ENCODE assay signal across 20 cellular contexts in genomic region chr4:59120287-59120814, GRCh38.
A peak's percentile ranks its signal among the peaks of the same experiment; 100 is the strongest.
DNase-seq lines count a peak whose midpoint lies in the region; FAIRE-seq and TF ChIP-seq lines count a peak whose summit lies in the region.
"Had no signal": no experiment of that assay in that cellular context is flagged by ENCODE, and none has a peak within 500 bp of the region (broad histone marks: within the 10 kb centered on the region; RNA-seq: fewer than 3 reads in every experiment).

No MANE protein-coding gene starts in this region.

- H3K27me3 ChIP-seq in breast epithelium, result no peaks in the 10 kb centered on the region
- H3K27me3 ChIP-seq in neuronal stem cell (ENCODE audit: control insufficient read depth in 3 of 3, insufficient read depth in 3 of 3, low read depth in 1 of 3, low read length in 3 of 3), result no peaks in the 10 kb centered on the region
- H3K27me3 ChIP-seq: BLaER1 treated with 17β-estradiol and CSF1 and Interleukin-3, amounts not matched to agents 10 nM and 100 nM had no signal

- no peak overlapping the region for H3K18ac ChIP-seq in neuronal stem cell (ENCODE audit: low read length)

- POLR2A ChIA-PET in MCF 10A (lab: Yijun Ruan, JAX), result no interaction called here

- no peak overlapping the region for H3K9ac ChIP-seq in neuronal stem cell (ENCODE audit: low read depth, low read length, poor library complexity)
- H3K9ac ChIP-seq: BLaER1 treated with 17β-estradiol and CSF1 and Interleukin-3, amounts not matched to agents 10 nM and 100 nM; KMS-11 had no signal

- no peak overlapping the region for H3K4me3 ChIP-seq in breast epithelium
- H3K4me3 ChIP-seq in neuronal stem cell (ENCODE audit: low read length in 2 of 2), result no peak overlapping the region
- H3K4me3 ChIP-seq: BLaER1 treated with 17β-estradiol and CSF1 and Interleukin-3, amounts not matched to agents 10 nM and 100 nM; HAP-1 had no signal

- TF ChIP-seq POLR2A in breast epithelium (IDR thresholded peaks at IDR 0.05) (no peak), H54 (IDR thresholded peaks at IDR 0.05; ENCODE audit: low read depth, low read length) (no peak)

- intact Hi-C loops in MCF 10A (cut with micrococcal nuclease), result no loop called here
- intact Hi-C loops in breast epithelium (cut with DNase I; ENCODE audit: low total_unique reads), result no loop called here

- H4K8ac ChIP-seq in neuronal stem cell (ENCODE audit: low read depth, low read length), result no peak overlapping the region

- H3K9me3 Mint-ChIP-seq in MCF 10A (ENCODE audit: unreplicated experiment), result no peaks in the 10 kb centered on the region

- no TSS peak for BruUV-seq in MCF 10A (replicated peaks; lab: Mats Ljungman, UMichigan)

- H3K4me2 ChIP-seq in neuronal stem cell (ENCODE audit: insufficient read depth, low read length, poor library complexity, severe bottlenecking), result no peak overlapping the region
- H3K4me2 ChIP-seq: BLaER1 treated with 17β-estradiol and CSF1 and Interleukin-3, amounts not matched to agents 10 nM and 100 nM; KMS-11 had no signal

- peaks cover 5% of the 10 kb centered on the region for H3K4me1 Mint-ChIP-seq in MCF 10A (ENCODE audit: insufficient read depth, unreplicated experiment)
- H3K4me1 Mint-ChIP-seq: B cell; CD4-positive, CD25-positive, alpha-beta regulatory T cell; CD8-positive, alpha-beta memory T cell had no signal

- no peaks in the 10 kb centered on the region for H3K36me3 Mint-ChIP-seq in MCF 10A (ENCODE audit: insufficient read depth, unreplicated experiment)
- H3K36me3 Mint-ChIP-seq: CD4-positive, CD25-positive, alpha-beta regulatory T cell; CD8-positive, alpha-beta memory T cell had no signal

- no peak overlapping the region for H3K14ac ChIP-seq in neuronal stem cell (ENCODE audit: low read length)

- H2BK12ac ChIP-seq in neuronal stem cell (ENCODE audit: low read length), result no peak overlapping the region

- H2BK15ac ChIP-seq in neuronal stem cell (ENCODE audit: low read length), result no peak overlapping the region

- TF ChIP-seq CTCF in MCF 10A (IDR thresholded peaks at IDR 0.05; ENCODE audit: unreplicated experiment) (no peak), breast epithelium (IDR thresholded peaks at IDR 0.05) (no peak)

- no peaks in the 10 kb centered on the region for H3K27me3 Mint-ChIP-seq in MCF 10A (ENCODE audit: insufficient read depth, unreplicated experiment)
- H3K27me3 Mint-ChIP-seq: B cell; CD4-positive, CD25-positive, alpha-beta regulatory T cell; CD8-positive, alpha-beta memory T cell had no signal

- H2BK120ac ChIP-seq in neuronal stem cell (ENCODE audit: low read depth, low read length), result no peak overlapping the region

- no peak overlapping the region for H2BK5ac ChIP-seq in neuronal stem cell (ENCODE audit: low read length)

- H3K9me3 ChIP-seq in breast epithelium (no peaks in the 10 kb centered on the region), neuronal stem cell (replicated peaks in 1 of 2; ENCODE audit: control insufficient read depth in 2 of 2, insufficient read depth in 1 of 2, low read depth in 1 of 2, low read length in 2 of 2) (no peaks in the 10 kb centered on the region)
- H3K9me3 ChIP-seq: BLaER1 treated with 17β-estradiol and CSF1 and Interleukin-3, amounts not matched to agents 10 nM and 100 nM; HAP-1 had no signal

- no peak overlapping the region for H3K4ac ChIP-seq in neuronal stem cell (ENCODE audit: low read length)

- no peak overlapping the region for H2AK5ac ChIP-seq in neuronal stem cell (ENCODE audit: low read depth, low read length)

- H3K4me3 Mint-ChIP-seq in MCF 10A (ENCODE audit: unreplicated experiment), result no peak overlapping the region
- H3K4me3 Mint-ChIP-seq: B cell; CD4-positive, CD25-positive, alpha-beta regulatory T cell; CD8-positive, alpha-beta memory T cell had no signal

- no CpG with 5 or more reads among the region's 4 CpGs for WGBS in neuronal stem cell (ENCODE audit: extremely low coverage in 2 of 2, insufficient read length in 2 of 2, insufficient replicate concordance in 1 of 2), 2 donors

- no peak for FAIRE-seq in H54 (lab: Jason Lieb, UNC)
- FAIRE-seq: G401.6, GM12892, GM18507, H1 had no signal

- H2AFZ ChIP-seq in neuronal stem cell (ENCODE audit: low read length), result peak overlapping the region; percentile 58

- H3K4me1 ChIP-seq in breast epithelium, result no peaks in the 10 kb centered on the region
- no peaks in the 10 kb centered on the region for H3K4me1 ChIP-seq in neuronal stem cell (ENCODE audit: control insufficient read depth in 2 of 2, insufficient read depth in 1 of 2, low read depth in 1 of 2, low read length in 2 of 2)
- H3K4me1 ChIP-seq: BLaER1 treated with 17β-estradiol and CSF1 and Interleukin-3, amounts not matched to agents 10 nM and 100 nM had no signal

- CTCF ChIA-PET in MCF 10A (lab: Yijun Ruan, JAX), result no interaction called here

- H3K27ac Mint-ChIP-seq in MCF 10A (ENCODE audit: low read depth, unreplicated experiment), result peak overlapping the region; percentile 64
- H3K27ac Mint-ChIP-seq: B cell; CD4-positive, CD25-positive, alpha-beta regulatory T cell; CD8-positive, alpha-beta memory T cell had no signal

- H3K23ac ChIP-seq in neuronal stem cell (ENCODE audit: low read depth, low read length, poor library complexity), result no peak overlapping the region

- no peaks in the 10 kb centered on the region for H3K79me1 ChIP-seq in neuronal stem cell (ENCODE audit: low read depth, low read length)

- H3K36me3 ChIP-seq in breast epithelium, result no peaks in the 10 kb centered on the region
- H3K36me3 ChIP-seq in neuronal stem cell (replicated peaks in 1 of 2; ENCODE audit: control insufficient read depth in 2 of 2, insufficient read depth in 2 of 2, low read length in 2 of 2), result no peaks in the 10 kb centered on the region
- H3K36me3 ChIP-seq: BLaER1 treated with 17β-estradiol and CSF1 and Interleukin-3, amounts not matched to agents 10 nM and 100 nM; HAP-1 had no signal

- no peak overlapping the region for H4K91ac ChIP-seq in neuronal stem cell (ENCODE audit: low read depth, low read length, poor library complexity)

- no peak for DNase-seq in MCF 10A (ENCODE audit: unreplicated experiment)
- no peak for DNase-seq in breast epithelium (ENCODE audit: low spot score in 2 of 2)
- DNase-seq in SHP77 treated with DMSO at 0.1 percent for 48 hours (lab: John Stamatoyannopoulos, UW), result peak; percentile 12
- no peak for DNase-seq in neuronal stem cell (ENCODE audit: low spot score)
- DNase-seq in H54 (ENCODE audit: insufficient read length, low spot score), result no peak
- no peak for DNase-seq in NCI-H2081 treated with DMSO at 0.1 percent for 48 hours (lab: John Stamatoyannopoulos, UW)
- DNase-seq in CD1c-positive myeloid dendritic cell (ENCODE audit: extremely low spot score), result no peak
- DNase-seq: CD4-positive, CD25-positive, alpha-beta regulatory T cell; CD8-positive, alpha-beta memory T cell; COR-L47 had no signal

- no peak overlapping the region for H3K27ac ChIP-seq in breast epithelium
- no peak overlapping the region for H3K27ac ChIP-seq in neuronal stem cell (replicated peaks; ENCODE audit: low read length)
- H3K27ac ChIP-seq: 22Rv1; BLaER1 treated with 17β-estradiol and CSF1 and Interleukin-3, amounts not matched to agents 10 nM and 100 nM; HL-60; KMS-11 had no signal
